Comparison of ENCODE assay signal across 25 cellular contexts in the genomic region with DNA sequence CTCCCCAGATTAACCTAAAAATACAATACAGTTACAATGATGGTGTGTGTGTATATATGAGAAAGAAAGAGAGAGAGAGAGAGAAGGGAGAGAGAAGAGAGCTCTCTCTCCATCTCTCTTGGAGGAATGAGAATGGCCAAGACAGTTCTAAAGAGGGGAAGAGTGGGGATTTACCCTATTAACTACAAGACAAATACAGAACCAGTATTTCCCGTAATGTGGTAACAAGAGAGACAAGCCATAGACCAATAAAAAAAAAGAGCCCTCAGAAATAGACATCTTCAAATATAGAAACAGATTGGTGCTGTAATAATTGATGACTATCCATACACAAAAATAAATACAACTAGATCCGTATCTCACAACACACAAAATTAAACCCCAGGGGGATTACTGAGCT.
"Had no signal": no experiment of that assay in that cellular context is flagged by ENCODE, and none has a peak within 500 bp of the region (broad histone marks: within the 10 kb centered on the region; RNA-seq: fewer than 3 reads in every experiment).

No MANE protein-coding gene starts in this region.

- H3K9me3 ChIP-seq: neutrophil, psoas muscle, right lobe of liver, spleen, stomach, thoracic aorta, transverse colon had no signal

- H3K4me1 ChIP-seq: foreskin keratinocyte, psoas muscle, right lobe of liver, spleen, stomach, transverse colon had no signal

- H3K27ac ChIP-seq: coronary artery, foreskin keratinocyte, neutrophil, psoas muscle, right lobe of liver, spleen, stomach, thoracic aorta, transverse colon had no signal

- DNase-seq: effector CD4-positive, alpha-beta T cell; endodermal cell; erythroblast; kidney; left colon; left ventricle myocardium superior; mesenchymal stem cell; midbrain; naive B cell; psoas muscle; retina; right lobe of liver; spleen; stimulated activated CD4-positive, alpha-beta T cell treated with anti-CD3 and anti-CD28 coated beads, Interleukin-15, amount 100 ng/mL, for 24 hours; stimulated activated CD4-positive, alpha-beta T cell treated with anti-CD3 and anti-CD28 coated beads, Interleukin-1b, Interleukin-23, amount 100 ng/mL, for 48 hours; stimulated activated CD4-positive, alpha-beta T cell treated with anti-CD3 and anti-CD28 coated beads, Interleukin-4, amount 100 ng/mL, for 24 hours; stomach; substantia nigra; transverse colon had no signal

- ATAC-seq: foreskin keratinocyte; left colon; left ventricle myocardium superior; psoas muscle; right lobe of liver; stimulated activated memory B cell treated with anti-CD40 and anti-IgM and Interleukin-4, amounts not matched to agents 10 μg/mL and 1 μg/mL and 100 μg/mL, for 72 hours had no signal

- H3K4me3 ChIP-seq: coronary artery, lung, psoas muscle, right lobe of liver, spleen, stomach, thoracic aorta, transverse colon had no signal

- H3K27me3 ChIP-seq: foreskin keratinocyte, neutrophil, right lobe of liver, transverse colon had no signal

- H3K36me3 ChIP-seq: neutrophil, right lobe of liver, spleen, stomach, thoracic aorta, transverse colon had no signal
